In the genomic region with DNA sequence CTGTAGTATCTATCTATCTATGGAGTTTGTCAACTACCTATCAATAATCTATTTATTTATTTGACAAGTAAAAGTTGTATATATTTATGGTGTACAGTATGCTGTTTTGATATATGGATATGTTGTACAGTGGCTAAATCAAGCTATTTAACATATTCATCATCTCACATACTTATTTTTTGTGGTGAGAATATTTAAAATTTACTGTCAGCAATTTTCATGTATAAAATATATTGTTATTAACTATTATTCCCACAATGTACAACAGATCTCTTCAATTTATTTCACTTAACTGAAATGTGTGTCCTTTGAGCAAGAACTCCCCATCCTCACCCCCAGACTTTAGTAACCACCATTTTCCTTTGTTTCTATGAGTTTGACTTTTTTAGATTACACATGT, we compare ENCODE assay signal across 9 cellular contexts. TPM values are rescaled to one million over a fixed set of nuclear protein-coding genes. Genes with fewer than 3 reads are reported as not detected.
"Had no signal": no experiment of that assay in that cellular context is flagged by ENCODE, and none has a peak within 500 bp of the region (broad histone marks: within the 10 kb centered on the region; RNA-seq: fewer than 3 reads in every experiment).

No MANE protein-coding gene starts in this region.

- H3K27ac ChIP-seq: HL-60, KMS-11 had no signal

- ATAC-seq: HepG2 had no signal

- DNase-seq: IMR-90, KBM-7, KG1 had no signal

- H3K4me2 ChIP-seq: KMS-11 had no signal

- H3K9ac ChIP-seq: KMS-11 had no signal

- FAIRE-seq: HepG2, HTR-8/SVneo had no signal

RNA-seq across cellular contexts. Expression of gene AGR3, which starts 14.5 kb away (rescaled TPM):
- total RNA-seq: HepG2, HT1080, IMR-90 had no signal
- polyA plus RNA-seq: HepG2, IgD-negative memory B cell, IMR-90 had no signal
